ENCODE assay signal across 23 cellular contexts in genomic region chr9:111050819-111051218, GRCh38. TPM values are rescaled to one million over a fixed set of nuclear protein-coding genes. Genes with fewer than 3 reads are reported as not detected.
DNase-seq lines count a peak whose midpoint lies in the region; ATAC-seq and TF ChIP-seq lines count a peak whose summit lies in the region.
"Had no signal": no experiment of that assay in that cellular context is flagged by ENCODE, and none has a peak within 500 bp of the region (broad histone marks: within the 10 kb centered on the region; RNA-seq: fewer than 3 reads in every experiment).

No MANE protein-coding gene starts in this region.

- H3K4me1 Mint-ChIP-seq in activated T-cell treated with anti-CD3 and anti-CD28 coated beads, Interleukin-2, amount 50 U/mL, for 24 hours (ENCODE audit: low read depth): no peaks in the 10 kb centered on the region

- no peaks in the 10 kb centered on the region for H3K36me3 ChIP-seq in IMR-90 (ENCODE audit: control insufficient read depth, insufficient read depth, low read length)
- no peaks in the 10 kb centered on the region for H3K36me3 ChIP-seq in adrenal gland (replicated peaks in 1 of 2)
- H3K36me3 ChIP-seq: BLaER1 had no signal

- no peak overlapping the region for H2BK5ac ChIP-seq in IMR-90 (ENCODE audit: low read depth, low read length, poor library complexity, severe bottlenecking)

- H4K8ac ChIP-seq in IMR-90 (ENCODE audit: low read depth in 2 of 2, low read length in 2 of 2): peak overlapping the region; percentile 6 to 8; a peak in 2 of 4 replicates

- POLR2A ChIA-PET in IMR-90 (lab: Charles Lee; ENCODE audit: unreplicated experiment): no interaction called here

- H3K4me3 ChIP-seq in AG10803 (ENCODE audit: low read length): no peak overlapping the region
- H3K4me3 ChIP-seq in IMR-90 (ENCODE audit: insufficient read depth, low read depth, low read length): no peak overlapping the region
- no peak overlapping the region for H3K4me3 ChIP-seq in astrocyte of the spinal cord (ENCODE audit: low read depth, low read length)
- H3K4me3 ChIP-seq in fibroblast of villous mesenchyme (ENCODE audit: low read depth, low read length): no peak overlapping the region
- no peak overlapping the region for H3K4me3 ChIP-seq in adrenal gland
- H3K4me3 ChIP-seq: BLaER1, GM12878, K562, PC-9 had no signal

- H3K27ac Mint-ChIP-seq in activated T-cell treated with anti-CD3 and anti-CD28 coated beads, Interleukin-2, amount 50 U/mL, for 24 hours: no peak overlapping the region
- H3K27ac Mint-ChIP-seq: CD8-positive, alpha-beta T cell had no signal

- H3K4me1 ChIP-seq in IMR-90 (ENCODE audit: control insufficient read depth, insufficient read depth, low read length) (peaks cover 2% of the 10 kb centered on the region; the same call in 1 of the 2 replicates), adrenal gland (replicated peaks in 1 of 2) (no peaks in the 10 kb centered on the region)
- H3K4me1 ChIP-seq: BLaER1 had no signal

- H4K20me1 ChIP-seq in IMR-90 (ENCODE audit: insufficient read depth, low read length): no peaks in the 10 kb centered on the region
- H4K20me1 ChIP-seq: BLaER1 had no signal

- no peak overlapping the region for H4K91ac ChIP-seq in IMR-90 (ENCODE audit: insufficient read depth, low read depth, low read length)

- H2BK120ac ChIP-seq in IMR-90 (ENCODE audit: low read depth, low read length): peak overlapping the region; percentile 43; the same call in 1 of the 2 replicates

- H2BK20ac ChIP-seq in IMR-90 (ENCODE audit: low read depth, low read length): peak overlapping the region; percentile 20; the same call in 1 of the 2 replicates

- no peaks in the 10 kb centered on the region for H3K9me3 ChIP-seq in IMR-90 (ENCODE audit: control insufficient read depth, insufficient read depth, low read length)
- no peaks in the 10 kb centered on the region for H3K9me3 ChIP-seq in adrenal gland (replicated peaks in 1 of 3)
- H3K9me3 ChIP-seq: BLaER1 had no signal

- no peak overlapping the region; the same call in 1 of the 2 replicates for H3K18ac ChIP-seq in IMR-90 (ENCODE audit: low read depth, low read length)

- peak; percentile 53 for ATAC-seq in IMR-90 (ENCODE audit: low read depth)
- ATAC-seq in GM19035 (IDR thresholded peaks at IDR 0.05; ENCODE audit: unreplicated experiment): no peak
- no peak for ATAC-seq in HG03460 (IDR thresholded peaks at IDR 0.05; ENCODE audit: unreplicated experiment)
- ATAC-seq: CD8-positive, alpha-beta T cell; GM12878; K562 had no signal

- peak overlapping the region; percentile 40 for H2AFZ ChIP-seq in IMR-90 (replicated peaks; ENCODE audit: low read length, poor library complexity)
- H2AFZ ChIP-seq: PC-9 had no signal

- no peaks in the 10 kb centered on the region for H3K9me1 ChIP-seq in IMR-90 (ENCODE audit: insufficient read depth, low read length)

- no peak overlapping the region for H3K56ac ChIP-seq in IMR-90 (ENCODE audit: extremely low read depth, insufficient read depth, low read length)

- H3K27me3 ChIP-seq in IMR-90 (ENCODE audit: control insufficient read depth, insufficient read depth, low read length) (no peaks in the 10 kb centered on the region), adrenal gland (no peaks in the 10 kb centered on the region)
- H3K27me3 ChIP-seq: BLaER1 had no signal

- in situ Hi-C loops in IMR-90 (cut with MboI; ENCODE audit: low sequenced_read_pairs) (loop anchor here (25.0 kb wide), 1 partner anchor 864 kb away; no protein-coding TSS in a partner anchor), astrocyte of the spinal cord (cut with HindIII; ENCODE audit: low sequenced_read_pairs) (no loop called here)

- TF ChIP-seq POLR2A in IMR-90 (IDR thresholded peaks at IDR 0.05; ENCODE audit: low read depth, low read length): no peak
- no peak for TF ChIP-seq POLR2A in adrenal gland (IDR thresholded peaks at IDR 0.05)

- dilution Hi-C loops in IMR-90 (cut with HindIII; ENCODE audit: low sequenced_read_pairs, unreplicated experiment): no loop called here

- 0 out of 2 replicates have a peak overlapping the region, but pooled peaks have one; percentile 25 for H3K9ac ChIP-seq in IMR-90 (ENCODE audit: low read depth, low read length)
- H3K9ac ChIP-seq: BLaER1 had no signal

- H2BK15ac ChIP-seq in IMR-90 (ENCODE audit: low read depth, low read length): 0 out of 3 replicates have a peak overlapping the region, but pooled peaks have one; percentile 25

- no peak overlapping the region for H2AK5ac ChIP-seq in IMR-90 (ENCODE audit: low read depth, low read length)

- TF ChIP-seq RAD21 in IMR-90 (IDR thresholded peaks at IDR 0.05; ENCODE audit: low read length): no peak

- no peaks in the 10 kb centered on the region for H3K36me3 Mint-ChIP-seq in activated T-cell treated with anti-CD3 and anti-CD28 coated beads, Interleukin-2, amount 50 U/mL, for 24 hours (ENCODE audit: low read depth)
- H3K36me3 Mint-ChIP-seq: CD8-positive, alpha-beta T cell had no signal

- peak overlapping the region; percentile 36; the same call in 1 of the 2 replicates for H3K4ac ChIP-seq in IMR-90 (ENCODE audit: low read depth, low read length)

- H3K4me3 Mint-ChIP-seq in activated T-cell treated with anti-CD3 and anti-CD28 coated beads, Interleukin-2, amount 50 U/mL, for 24 hours: no peak overlapping the region
- H3K4me3 Mint-ChIP-seq: CD8-positive, alpha-beta T cell had no signal

- no peak overlapping the region for H3K27ac ChIP-seq in IMR-90 (ENCODE audit: insufficient read depth, low read length)
- no peak overlapping the region for H3K27ac ChIP-seq in adrenal gland
- H3K27ac ChIP-seq: BLaER1, PC-9 had no signal

- BruUV-seq in IMR-90 (replicated peaks; lab: Mats Ljungman, UMichigan): no TSS peak

- H3K9me3 Mint-ChIP-seq in activated T-cell treated with anti-CD3 and anti-CD28 coated beads, Interleukin-2, amount 50 U/mL, for 24 hours: no peaks in the 10 kb centered on the region
- H3K9me3 Mint-ChIP-seq: CD8-positive, alpha-beta T cell had no signal

- peak; percentile 60 for DNase-seq in AG10803 (ENCODE audit: low read depth)
- peak; percentile 34 for DNase-seq in IMR-90
- DNase-seq in astrocyte of the spinal cord (ENCODE audit: low read depth, low spot score): peak; percentile 16
- DNase-seq in fibroblast of villous mesenchyme (ENCODE audit: low read depth): peak; percentile 12
- no peak for DNase-seq in adrenal gland
- no peak for DNase-seq in activated T-cell treated with anti-CD3 and anti-CD28 coated beads, Interleukin-2, amount 50 U/mL, for 24 hours
- DNase-seq: 8988T; CD8-positive, alpha-beta T cell; DMS79; GDM1; GOT3; NCI-H1436; NCI-H2029; NCI-H2171 treated with DMSO at 0.1 percent for 48 hours; NCI-H748 treated with DMSO at 0.1 percent for 48 hours; PC-9; SW 1271 had no signal

- no peak for TF ChIP-seq CTCF in AG10803 (conservative IDR thresholded peaks at IDR 0.05; ENCODE audit: low read length)
- no peak for TF ChIP-seq CTCF in IMR-90 (conservative IDR thresholded peaks at IDR 0.05; ENCODE audit: low read depth, low read length)
- TF ChIP-seq CTCF in astrocyte of the spinal cord (IDR thresholded peaks at IDR 0.05; ENCODE audit: low read depth, low read length): no peak
- no peak for TF ChIP-seq CTCF in fibroblast of villous mesenchyme (IDR thresholded peaks at IDR 0.05; ENCODE audit: insufficient read depth, low read depth, low read length)
- TF ChIP-seq CTCF in adrenal gland (IDR thresholded peaks at IDR 0.05): no peak

- peak overlapping the region; percentile 47 for H3K14ac ChIP-seq in IMR-90 (replicated peaks; ENCODE audit: low read depth, low read length)

- no peaks in the 10 kb centered on the region for H3K79me1 ChIP-seq in IMR-90 (ENCODE audit: low read depth in 1 of 2, low read length in 2 of 2)

- H2AK9ac ChIP-seq in IMR-90 (replicated peaks; ENCODE audit: low read depth, low read length, poor library complexity): no peak overlapping the region

- intact Hi-C loops in IMR-90 (cut with micrococcal nuclease) (no loop called here), adrenal gland (cut with DNase I) (no loop called here)

- no peak overlapping the region; the same call in 1 of the 2 replicates for H3K23ac ChIP-seq in IMR-90 (ENCODE audit: low read depth, low read length)

- no peaks in the 10 kb centered on the region for H3K27me3 Mint-ChIP-seq in activated T-cell treated with anti-CD3 and anti-CD28 coated beads, Interleukin-2, amount 50 U/mL, for 24 hours

- H4K5ac ChIP-seq in IMR-90 (ENCODE audit: low read depth, low read length): no peak overlapping the region

- CTCF ChIA-PET in IMR-90 (lab: Yijun Ruan, JAX): interaction anchor here (0.7 kb wide), 1 partner anchor 250 kb away, joined by 3 read pairs; no protein-coding TSS in a partner anchor

- peak overlapping the region; percentile 3; the same call in 1 of the 2 replicates for H3K4me2 ChIP-seq in IMR-90 (ENCODE audit: low read depth, low read length)
- H3K4me2 ChIP-seq: BLaER1, PC-9 had no signal

TF ChIP-seq in IMR-90, 13 proteins besides CTCF, POLR2A, EP300 and RAD21 (continues in another document):
- TF ChIP-seq NFE2L2 (IDR thresholded peaks at IDR 0.05; ENCODE audit: low read depth, low read length) (no peak), ELK1 (IDR thresholded peaks at IDR 0.05; ENCODE audit: borderline replicate concordance, low read depth, low read length) (no peak), CEBPB (IDR thresholded peaks at IDR 0.05; ENCODE audit: low read depth, low read length) (peak; percentile 59; the same call in 1 of the 2 replicates), USF2 (IDR thresholded peaks at IDR 0.05; ENCODE audit: low read depth, low read length) (no peak), FOS (IDR thresholded peaks at IDR 0.05; ENCODE audit: low read depth, low read length) (no peak)

RNA-seq across cellular contexts. Expression of gene LPAR1, which starts 12.5 kb away (rescaled TPM):
- total RNA-seq in IMR-90 (2012; rRNA removed): 260 and 315 TPM in 2 replicates
- polyA plus RNA-seq in IMR-90 (2012; rRNA removed): 171 and 201 TPM in 2 replicates
- 102 and 130 TPM in 2 replicates for polyA plus RNA-seq in IMR-90 (2012; cell fraction: cytosol; rRNA removed)
- 81.0 and 182 TPM in 2 replicates for polyA plus RNA-seq in IMR-90 (2012; cell fraction: nucleus; rRNA removed; ENCODE audit: low replicate concordance)
- total RNA-seq in fibroblast of villous mesenchyme: 54.4 and 108 TPM in 2 replicates
- total RNA-seq in adrenal gland: 10 to 100 TPM; 19.3 to 65.2 (median 25.4) TPM
- 10 to 100 TPM in 2 of 3 donors, 1 to 10 TPM in 1; 9.6 to 20.1 (median 12.0) TPM for polyA plus RNA-seq in adrenal gland
- total RNA-seq: CD8-positive, alpha-beta T cell; SK-MEL-5 had no signal
- polyA plus RNA-seq: K562 had no signal

Comparison
In these comparisons a context has a peak if more than half of its experiments do, and no peak if none do; other contexts are left out.
1. DNase-seq: peak in AG10803 (single experiment), IMR-90 (single experiment), astrocyte of the spinal cord (single experiment) and fibroblast of villous mesenchyme (single experiment); none in adrenal gland (0 of 7) and activated T-cell treated with anti-CD3 and anti-CD28 coated beads, Interleukin-2, amount 50 U/mL, for 24 hours (single experiment).